20 cellular contexts compared by ENCODE assay signal in the genomic region with DNA sequence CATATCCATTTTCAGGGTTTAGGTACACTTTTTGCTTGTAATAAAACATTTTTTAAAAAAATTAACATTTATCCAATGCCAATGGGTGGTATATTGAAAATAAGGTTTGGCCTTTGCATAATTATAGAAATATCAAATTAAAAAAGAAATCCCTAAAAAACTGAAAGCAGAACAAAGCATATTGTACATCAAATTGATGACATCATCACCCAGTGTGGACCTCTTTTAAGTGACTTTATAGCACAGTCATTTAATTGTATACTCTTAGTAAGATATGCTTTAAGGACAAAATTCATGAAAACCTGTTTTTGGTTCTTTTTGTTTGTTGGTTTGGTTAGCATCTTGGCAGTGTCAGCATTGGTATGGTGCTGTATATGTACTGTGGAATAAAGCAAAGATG.
"Had no signal": no experiment of that assay in that cellular context is flagged by ENCODE, and none has a peak within 500 bp of the region (broad histone marks: within the 10 kb centered on the region; RNA-seq: fewer than 3 reads in every experiment).

No MANE protein-coding gene starts in this region.

- H3K9me3 ChIP-seq: Peyer's patch, SJCRH30 had no signal

- H3K4me1 ChIP-seq: SJCRH30 had no signal

- H3K27me3 ChIP-seq: Peyer's patch, SJCRH30 had no signal

- H3K36me3 ChIP-seq: Peyer's patch, SJCRH30 had no signal

- DNase-seq: KBM-7, MV-4-11, NCI-H1048, NCI-H1105, NCI-H1417, NCI-H1436 treated with DMSO at 0.1 percent for 48 hours, NCI-H1694 treated with DMSO at 0.1 percent for 48 hours, NCI-H1930, NCI-H2081, NCI-H2107, NCI-H2227 treated with DMSO at 0.1 percent for 48 hours, NCI-H524, NCI-H69, NCI-H774, Peyer's patch, SHP77 treated with DMSO at 0.1 percent for 48 hours, SJCRH30, T-helper 1 cell had no signal

- ATAC-seq: Right ventricle myocardium inferior, SK-N-SH treated with all-trans-retinoic acid at 6 μM for 48 hours had no signal

- H3K27ac ChIP-seq: Peyer's patch, SJCRH30 had no signal

- H3K4me3 ChIP-seq: Peyer's patch, SJCRH30 had no signal
